ENCODE assay signal across 14 cellular contexts in genomic region chr2:237996041-237996593, GRCh38. TPM values are rescaled to one million over a fixed set of nuclear protein-coding genes. Genes with fewer than 3 reads are reported as not detected.
DNase-seq lines count a peak whose midpoint lies in the region; ATAC-seq, FAIRE-seq and TF ChIP-seq lines count a peak whose summit lies in the region.
"Had no signal": no experiment of that assay in that cellular context is flagged by ENCODE, and none has a peak within 500 bp of the region (broad histone marks: within the 10 kb centered on the region; RNA-seq: fewer than 3 reads in every experiment).

No MANE protein-coding gene starts in this region.

- peak; percentile 37 for ATAC-seq in omental fat pad (ENCODE audit: low FRiP score)
- no peak for ATAC-seq in Right ventricle myocardium inferior
- no peak for ATAC-seq in GM18520 (IDR thresholded peaks at IDR 0.05; ENCODE audit: unreplicated experiment)

- peak overlapping the region; percentile 74 to 80 for H3K27ac ChIP-seq in ascending aorta
- H3K27ac ChIP-seq in coronary artery, result peak overlapping the region in 1 of 2 donors; percentile 31
- H3K27ac ChIP-seq: KMS-11, neutrophil had no signal

- DNase-seq in D721Med (ENCODE audit: insufficient read length, low spot score), result no peak
- DNase-seq in HTR-8/SVneo (ENCODE audit: insufficient read length, low spot score), result peak; percentile 49
- DNase-seq in ascending aorta (ENCODE audit: low spot score in 2 of 2), result peak in 1 of 2 donors; percentile 74
- DNase-seq in omental fat pad (ENCODE audit: low spot score), result no peak
- DNase-seq in Right ventricle myocardium inferior (ENCODE audit: missing footprints), result no peak
- DNase-seq in coronary artery (ENCODE audit: low spot score), result no peak
- DNase-seq in activated CD4-positive, CD25-positive, alpha-beta regulatory T cell (lab: John Stamatoyannopoulos, UW), result no peak
- DNase-seq: activated CD4-positive, alpha-beta T cell treated with anti-CD3 and anti-CD28 coated beads, Interleukin-2, amount 50 U/mL, for 48 hours; NCI-H524; stimulated activated CD4-positive, alpha-beta T cell treated with anti-CD3 and anti-CD28 coated beads, Interleukin-4, amount 100 ng/mL, for 1 hour; testis had no signal

- H3K36me3 ChIP-seq in ascending aorta, result peaks cover 10 to 18% of the 10 kb centered on the region in 2 donors

- peak; percentile 61 for FAIRE-seq in D721Med (lab: Jason Lieb, UNC)
- FAIRE-seq in HTR-8/SVneo (lab: Jason Lieb, UNC), result peak; percentile 31

- intact Hi-C loops in ascending aorta (cut with DNase I), result loop anchor here (2.0 to 5.0 kb wide), 2 partner anchors 29 to 74 kb away; partner anchors contain the start of gene UBE2F
- intact Hi-C loops in Right ventricle myocardium inferior (cut with DNase I), result no loop called here

- H3K9me3 ChIP-seq in ascending aorta, result no peaks in the 10 kb centered on the region
- H3K9me3 ChIP-seq: neutrophil, testis had no signal

- H3K27me3 ChIP-seq in ascending aorta, result no peaks in the 10 kb centered on the region
- H3K27me3 ChIP-seq: neutrophil, testis had no signal

- TF ChIP-seq CTCF in D721Med (IDR thresholded peaks at IDR 0.05; ENCODE audit: insufficient read depth, missing control alignments), result no peak
- TF ChIP-seq CTCF in ascending aorta (IDR thresholded peaks at IDR 0.05), result no peak
- TF ChIP-seq CTCF in omental fat pad (IDR thresholded peaks at IDR 0.05), result no peak
- TF ChIP-seq CTCF in coronary artery (IDR thresholded peaks at IDR 0.05), result no peak

- peaks cover 0 to 22% of the 10 kb centered on the region in 2 donors for H3K4me1 ChIP-seq in ascending aorta
- H3K4me1 ChIP-seq: testis had no signal

- H3K4me3 ChIP-seq in ascending aorta (no peak overlapping the region), coronary artery (no peak overlapping the region)
- H3K4me3 ChIP-seq: testis had no signal

RNA-seq across cellular contexts. Expression of gene UBE2F, which starts 29.3 kb away (rescaled TPM):
- total RNA-seq in ascending aorta (50.7 TPM), omental fat pad (10 to 100 TPM; 36.3 to 59.9 (median 51.3) TPM), Right ventricle myocardium inferior (73.3 TPM)
